ENCODE assay signal across 22 cellular contexts in the genomic region with DNA sequence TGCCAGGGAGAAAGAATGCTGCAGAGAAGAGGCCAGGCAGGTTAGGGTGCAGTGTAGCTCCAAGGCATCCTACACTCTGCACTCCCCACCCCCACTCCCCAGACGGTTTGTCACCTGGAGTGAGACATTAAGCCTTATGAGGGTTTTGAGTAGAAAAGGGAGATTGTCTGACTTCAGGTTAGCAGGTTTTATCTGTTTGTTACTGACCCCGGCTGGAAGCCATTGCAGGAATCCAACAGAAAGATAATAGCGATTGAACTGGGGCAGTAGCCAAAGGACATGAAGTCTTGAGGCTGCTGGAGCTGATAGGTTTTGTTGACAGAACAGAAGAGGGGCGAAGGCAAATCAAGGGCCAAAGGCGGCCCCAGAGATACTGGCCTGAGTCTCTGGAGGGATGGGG. TPM values are rescaled to one million over a fixed set of nuclear protein-coding genes. Genes with fewer than 3 reads are reported as not detected.
DNase-seq lines count a peak whose midpoint lies in the region; ATAC-seq, FAIRE-seq and TF ChIP-seq lines count a peak whose summit lies in the region.
"Had no signal": no experiment of that assay in that cellular context is flagged by ENCODE, and none has a peak within 500 bp of the region (broad histone marks: within the 10 kb centered on the region; RNA-seq: fewer than 3 reads in every experiment).

No MANE protein-coding gene starts in this region.

- H4K12ac ChIP-seq in trophoblast cell (ENCODE audit: low read depth, low read length) = no peak overlapping the region

- TF ChIP-seq POLR2A in K562 (conservative IDR thresholded peaks at IDR 0.05) = no peak

- no peak overlapping the region for H2BK12ac ChIP-seq in trophoblast cell (ENCODE audit: low read length)

- no peaks in the 10 kb centered on the region for H3K36me3 Mint-ChIP-seq in CD4-positive, alpha-beta T cell (ENCODE audit: low read depth)
- H3K36me3 Mint-ChIP-seq: CD8-positive, alpha-beta T cell had no signal

- no peak overlapping the region for H2AFZ ChIP-seq in K562 (ENCODE audit: low read depth, low read length)
- no peak overlapping the region for H2AFZ ChIP-seq in trophoblast cell (ENCODE audit: insufficient read depth, low read length, poor library complexity)

- H3K27ac ChIP-seq in AG04450 (ENCODE audit: low read depth, low read length) (peak overlapping the region; percentile 4), K562 (ENCODE audit: extremely low read depth, low read depth, low read length) (no peak overlapping the region), trophoblast cell (ENCODE audit: low read depth, low read length) (no peak overlapping the region), substantia nigra (ENCODE audit: low read depth, low read length, poor library complexity, severe bottlenecking) (no peak overlapping the region)
- H3K27ac ChIP-seq in CD4-positive, alpha-beta T cell (ENCODE audit: low read depth, low read length) = no peak overlapping the region
- H3K27ac ChIP-seq: 22Rv1 had no signal

- POLR2A ChIA-PET in AG04450 (lab: Yijun Ruan, JAX) = no interaction called here
- POLR2A ChIA-PET in K562 (lab: Yijun Ruan, JAX) = no interaction called here
- POLR2A ChIA-PET in CD4-positive, alpha-beta T cell (lab: Charles Lee) = no interaction called here

- BruUV-seq in K562 (replicated peaks; lab: Mats Ljungman, UMichigan) = no TSS peak

- TF ChIP-seq EP300 in K562 (IDR thresholded peaks at IDR 0.05; ENCODE audit: low read length) = no peak

- H3K9me3 Mint-ChIP-seq in CD4-positive, alpha-beta T cell = peaks cover 22% of the 10 kb centered on the region

- H3K79me1 ChIP-seq in trophoblast cell (ENCODE audit: low read length) = no peaks in the 10 kb centered on the region

- no peak overlapping the region for H4K91ac ChIP-seq in trophoblast cell (ENCODE audit: low read depth, low read length)

- no peaks in the 10 kb centered on the region for H3K9me1 ChIP-seq in K562 (ENCODE audit: control insufficient read depth, insufficient read depth, low read length)

- 2% methylated on average over 5 of the region's 5 CpGs for WGBS in K562 (ENCODE audit: insufficient coverage, low coverage, missing lambda C conversion rate)
- WGBS in trophoblast cell (ENCODE audit: extremely low coverage, insufficient coverage, insufficient read length) = no CpG with 5 or more reads among the region's 5 CpGs

- H2BK5ac ChIP-seq in trophoblast cell (ENCODE audit: low read depth, low read length, poor library complexity) = no peak overlapping the region

- no peak for FAIRE-seq in K562 (lab: Jason Lieb, UNC)
- FAIRE-seq: A204.1, G401.6, GM12892, GM19239 had no signal

- H3K36me3 ChIP-seq in K562 (ENCODE audit: control insufficient read depth, insufficient read depth, low read length) (no peaks in the 10 kb centered on the region), trophoblast cell (ENCODE audit: control insufficient read depth in 1 of 2, insufficient read depth in 2 of 2, low read length in 2 of 2) (no peaks in the 10 kb centered on the region)

- H3K4me2 ChIP-seq in K562 (ENCODE audit: insufficient read depth, low read length) (no peak overlapping the region), trophoblast cell (ENCODE audit: low read length) (no peak overlapping the region)

- no peak overlapping the region for H3K27ac Mint-ChIP-seq in CD4-positive, alpha-beta T cell
- H3K27ac Mint-ChIP-seq: CD8-positive, alpha-beta T cell had no signal

- no peaks in the 10 kb centered on the region for H3K9me3 ChIP-seq in AG04450 (ENCODE audit: control insufficient read depth, insufficient read depth, low read length)
- H3K9me3 ChIP-seq in K562 (replicated peaks; ENCODE audit: control insufficient read depth, insufficient read depth, low read depth, low read length) = no peaks in the 10 kb centered on the region
- no peaks in the 10 kb centered on the region for H3K9me3 ChIP-seq in trophoblast cell (ENCODE audit: insufficient read depth, low read depth, low read length)
- peaks cover 10% of the 10 kb centered on the region for H3K9me3 ChIP-seq in CD4-positive, alpha-beta T cell (ENCODE audit: control insufficient read depth, low read length)
- H3K9me3 ChIP-seq: Caco-2 had no signal

- H3K4ac ChIP-seq in trophoblast cell (ENCODE audit: low read depth, low read length) = no peak overlapping the region

- no peak overlapping the region for H2AK5ac ChIP-seq in trophoblast cell (ENCODE audit: low read length)

- H3K27me3 ChIP-seq in AG04450 (ENCODE audit: control insufficient read depth, insufficient read depth, low read length) = peaks cover 12% of the 10 kb centered on the region
- peaks cover 0 to 7% of the 10 kb centered on the region in 2 experiments; a peak in 2 of 5 replicates for H3K27me3 ChIP-seq in K562 (ENCODE audit: control insufficient read depth in 2 of 2, insufficient read depth in 2 of 2, low read length in 2 of 2)
- no peaks in the 10 kb centered on the region for H3K27me3 ChIP-seq in trophoblast cell (ENCODE audit: insufficient read depth, low read length)
- peaks cover 22% of the 10 kb centered on the region for H3K27me3 ChIP-seq in CD4-positive, alpha-beta T cell (ENCODE audit: control insufficient read depth, insufficient read depth, low read length)

- DNase-seq in AG04450 (ENCODE audit: low read depth, low spot score) (no peak), K562 (ENCODE audit: extremely low read depth in 1 of 4, low spot score in 3 of 4) (no peak), epithelial cell of esophagus (ENCODE audit: low read depth) (peak; percentile 4), trophoblast cell (no peak), substantia nigra (lab: John Stamatoyannopoulos, UW) (no peak)
- no peak for DNase-seq in CD4-positive, alpha-beta T cell
- DNase-seq: AML-193; C1 segment of cervical spinal cord; Caco-2; CD8-positive, alpha-beta T cell; DMS153; DND-41; GOT3; H7; HCEC 1CT had no signal

- no peak overlapping the region for H2BK120ac ChIP-seq in trophoblast cell (ENCODE audit: insufficient read depth, low read length, poor library complexity)

- H3K4me3 Mint-ChIP-seq in CD4-positive, alpha-beta T cell = no peak overlapping the region
- H3K4me3 Mint-ChIP-seq: CD8-positive, alpha-beta T cell had no signal

- H3K4me1 ChIP-seq in K562 (replicated peaks in 1 of 2; ENCODE audit: control insufficient read depth in 2 of 2, insufficient read depth in 2 of 2, low read length in 2 of 2) (no peaks in the 10 kb centered on the region), trophoblast cell (ENCODE audit: control insufficient read depth in 1 of 2, insufficient read depth in 2 of 2, low read length in 2 of 2) (no peaks in the 10 kb centered on the region)
- H3K4me1 ChIP-seq: Caco-2 had no signal

- H3K27me3 Mint-ChIP-seq in CD4-positive, alpha-beta T cell = peaks cover 71% of the 10 kb centered on the region

- CTCF ChIA-PET in AG04450 (lab: Charles Lee) (no interaction called here), K562 (lab: Yijun Ruan, JAX; ENCODE audit: low intra/inter-chr PET ratio) (no interaction called here)
- CTCF ChIA-PET in CD4-positive, alpha-beta T cell (lab: Charles Lee) = no interaction called here

- H3K4me3 ChIP-seq in AG04450 (ENCODE audit: low read depth, low read length) (no peak overlapping the region), K562 (no peak overlapping the region), epithelial cell of esophagus (ENCODE audit: low read length) (no peak overlapping the region), trophoblast cell (ENCODE audit: low read depth, low read length) (peak overlapping the region; percentile 33)

- no peaks in the 10 kb centered on the region for H3K4me1 Mint-ChIP-seq in CD4-positive, alpha-beta T cell (ENCODE audit: low read depth)

- ATAC-seq in K562 = no peak
- ATAC-seq in CD4-positive, alpha-beta T cell (ENCODE audit: poor library complexity) = no peak
- ATAC-seq in GM21526 (IDR thresholded peaks at IDR 0.05; ENCODE audit: low FRiP score, unreplicated experiment) = no peak
- ATAC-seq: CD8-positive, alpha-beta T cell had no signal

- in situ Hi-C loops in K562 (cut with MboI) = no loop called here

- TF ChIP-seq RAD21 in K562 (CRISPR knock-in tag; conservative IDR thresholded peaks at IDR 0.05 in 1 of 2, IDR thresholded peaks at IDR 0.05 in 1 of 2) = no peak

- no peak overlapping the region for H3K14ac ChIP-seq in trophoblast cell (ENCODE audit: low read length)

- intact Hi-C loops in K562 (cut with micrococcal nuclease) = no loop called here
- intact Hi-C loops in CD4-positive, alpha-beta T cell (cut with DNase I, micrococcal nuclease) = no loop called here

- H3K9ac ChIP-seq in K562 (ENCODE audit: insufficient read depth in 1 of 2, low read depth in 2 of 2, low read length in 2 of 2) (no peak overlapping the region), trophoblast cell (ENCODE audit: low read length) (no peak overlapping the region)

- no peak overlapping the region for H3K23ac ChIP-seq in trophoblast cell (ENCODE audit: low read length)

- TF ChIP-seq CTCF in AG04450 (IDR thresholded peaks at IDR 0.05; ENCODE audit: low read depth, low read length) (no peak), K562 (IDR thresholded peaks at IDR 0.05 in 2 of 3, conservative IDR thresholded peaks at IDR 0.05 in 1 of 3; ENCODE audit: insufficient read depth in 2 of 3, low read depth in 1 of 3, low read length in 3 of 3) (no peak), epithelial cell of esophagus (IDR thresholded peaks at IDR 0.05; ENCODE audit: insufficient read depth, low read depth, low read length, missing control alignments) (no peak)
- no peak for TF ChIP-seq CTCF in CD4-positive, alpha-beta T cell (IDR thresholded peaks at IDR 0.05)

- H4K20me1 ChIP-seq in K562 (replicated peaks; ENCODE audit: control insufficient read depth, insufficient read depth, low read length) = no peaks in the 10 kb centered on the region

- H3K79me2 ChIP-seq in K562 (ENCODE audit: control insufficient read depth, insufficient read depth, low read length) (no peaks in the 10 kb centered on the region), trophoblast cell (ENCODE audit: control insufficient read depth, insufficient read depth, low read length, poor library complexity) (no peaks in the 10 kb centered on the region)

- no peak overlapping the region for H4K8ac ChIP-seq in trophoblast cell (ENCODE audit: low read depth, low read length)

- H3K18ac ChIP-seq in trophoblast cell (ENCODE audit: low read length) = no peak overlapping the region

RNA-seq across cellular contexts. Expression of a gene that starts 36.0 kb away (rescaled TPM):
- polyA plus RNA-seq in AG04450 (2011; rRNA removed) (not detected in 2 replicates), K562 (2011; rRNA removed) (not detected in 2 replicates), K562 (2014; fragmentation: Illumina TruSeq; extraction: Trizol) (not detected in 2 replicates), K562 (2014; fragmentation: Nextera tagmentation; extraction: Ambion mirVana) (not detected), K562 (2014; rRNA removed) (not detected in 2 replicates)
- not detected in 2 replicates for polyA minus RNA-seq in AG04450 (2011; rRNA and poly(A)+ RNA removed)
- total RNA-seq in K562 (2011; cell fraction: chromatin; rRNA removed; ENCODE audit: low replicate concordance) = not detected in 2 replicates
- not detected in 2 replicates for total RNA-seq in K562 (2011; cell fraction: nucleolus; rRNA removed)
- not detected in 2 replicates for total RNA-seq in K562 (2011; cell fraction: nucleoplasm; rRNA removed)
- total RNA-seq in K562 (2014; rRNA removed) (not detected in 2 replicates), K562 (2014; rRNA removed; fragmentation: Illumina TruSeq; extraction: Trizol) (not detected in 2 replicates), K562 (2015; rRNA removed; fragmentation: Illumina TruSeq; extraction: Trizol) (not detected in 2 replicates), K562 (2021) (not detected in 2 replicates)
- not detected in 2 replicates for polyA plus RNA-seq in K562 (2011; cell fraction: cytosol; rRNA removed)
- polyA plus RNA-seq in K562 (2011; cell fraction: nucleus; rRNA removed) = not detected in 2 replicates
- polyA plus RNA-seq in K562 (2012) = not detected in 2 replicates
- polyA minus RNA-seq in K562 (2011; rRNA and poly(A)+ RNA removed) = not detected in 2 replicates
- polyA minus RNA-seq in K562 (2011; cell fraction: cytosol; rRNA and poly(A)+ RNA removed) = not detected in 2 replicates
- not detected in 2 replicates for polyA minus RNA-seq in K562 (2011; cell fraction: nucleus; rRNA and poly(A)+ RNA removed)
- polyA plus RNA-seq in trophoblast cell (2013) = not detected in 2 replicates
- not detected for total RNA-seq in CD4-positive, alpha-beta T cell
- total RNA-seq: Caco-2; CD8-positive, alpha-beta T cell; H7 had no signal
- polyA plus RNA-seq: BJ had no signal

RNA-seq across cellular contexts. Expression of a gene that starts 46.8 kb away (rescaled TPM):
- 322 and 360 TPM in 2 replicates for polyA plus RNA-seq in AG04450 (2011; rRNA removed)
- polyA minus RNA-seq in AG04450 (2011; rRNA and poly(A)+ RNA removed) = 17.2 and 18.4 TPM in 2 replicates
- 7.1 and 14.1 TPM in 2 replicates for total RNA-seq in K562 (2011; cell fraction: chromatin; rRNA removed; ENCODE audit: low replicate concordance)
- total RNA-seq in K562 (2011; cell fraction: nucleolus; rRNA removed) = 17.0 and 24.5 TPM in 2 replicates
- 16.6 and 25.0 TPM in 2 replicates for total RNA-seq in K562 (2011; cell fraction: nucleoplasm; rRNA removed)
- 176 and 244 TPM in 2 replicates for total RNA-seq in K562 (2014; rRNA removed)
- 55.0 and 55.2 TPM in 2 replicates for total RNA-seq in K562 (2014; rRNA removed; fragmentation: Illumina TruSeq; extraction: Trizol)
- 99.9 and 109 TPM in 2 replicates for total RNA-seq in K562 (2015; rRNA removed; fragmentation: Illumina TruSeq; extraction: Trizol)
- total RNA-seq in K562 (2021) = 83.2 and 94.4 TPM in 2 replicates
- 90.9 and 122 TPM in 2 replicates for polyA plus RNA-seq in K562 (2011; rRNA removed)
- 115 and 146 TPM in 2 replicates for polyA plus RNA-seq in K562 (2011; cell fraction: cytosol; rRNA removed)
- polyA plus RNA-seq in K562 (2011; cell fraction: nucleus; rRNA removed) = 53.3 and 58.2 TPM in 2 replicates
- 88.3 and 211 TPM in 2 replicates for polyA plus RNA-seq in K562 (2012)
- polyA plus RNA-seq in K562 (2014; fragmentation: Illumina TruSeq; extraction: Trizol) = 42.9 and 56.9 TPM in 2 replicates
- polyA plus RNA-seq in K562 (2014; fragmentation: Nextera tagmentation; extraction: Ambion mirVana) = 100 to 1,000 TPM in 1 of 2 experiments, 10 to 100 TPM in 1; 95.0 to 112 TPM
- polyA plus RNA-seq in K562 (2014; rRNA removed) = 281 and 307 TPM in 2 replicates
- polyA minus RNA-seq in K562 (2011; rRNA and poly(A)+ RNA removed) = 11.1 and 12.3 TPM in 2 replicates
- polyA minus RNA-seq in K562 (2011; cell fraction: cytosol; rRNA and poly(A)+ RNA removed) = 8.7 and 17.9 TPM in 2 replicates
- polyA minus RNA-seq in K562 (2011; cell fraction: nucleus; rRNA and poly(A)+ RNA removed) = 3.9 and 6.4 TPM in 2 replicates
- 226 and 232 TPM in 2 replicates for polyA plus RNA-seq in trophoblast cell (2013)
- 10 to 100 TPM; 46.7 to 48.5 TPM for total RNA-seq in CD4-positive, alpha-beta T cell

RNA-seq across cellular contexts. Expression of a gene that starts 51.2 kb away (rescaled TPM):
- polyA plus RNA-seq in AG04450 (2011; rRNA removed) = not detected in 2 replicates
- not detected in 2 replicates for polyA minus RNA-seq in AG04450 (2011; rRNA and poly(A)+ RNA removed)
- not detected in 2 replicates for total RNA-seq in K562 (2011; cell fraction: chromatin; rRNA removed; ENCODE audit: low replicate concordance)
- not detected in 2 replicates for total RNA-seq in K562 (2011; cell fraction: nucleolus; rRNA removed)
- total RNA-seq in K562 (2011; cell fraction: nucleoplasm; rRNA removed) = not detected in 2 replicates
- total RNA-seq in K562 (2014; rRNA removed) = not detected in 2 replicates
- total RNA-seq in K562 (2014; rRNA removed; fragmentation: Illumina TruSeq; extraction: Trizol) = not detected in 2 replicates
- not detected in 2 replicates for total RNA-seq in K562 (2015; rRNA removed; fragmentation: Illumina TruSeq; extraction: Trizol)
- total RNA-seq in K562 (2021) = not detected in 2 replicates
- polyA plus RNA-seq in K562 (2011; rRNA removed) = not detected in 2 replicates
- polyA plus RNA-seq in K562 (2011; cell fraction: cytosol; rRNA removed) = not detected in 2 replicates
- not detected in 2 replicates for polyA plus RNA-seq in K562 (2011; cell fraction: nucleus; rRNA removed)
- not detected in 2 replicates for polyA plus RNA-seq in K562 (2012)
- not detected in 2 replicates for polyA plus RNA-seq in K562 (2014; fragmentation: Illumina TruSeq; extraction: Trizol)
- not detected for polyA plus RNA-seq in K562 (2014; fragmentation: Nextera tagmentation; extraction: Ambion mirVana)
- not detected in 2 replicates for polyA plus RNA-seq in K562 (2014; rRNA removed)
- not detected in 2 replicates for polyA minus RNA-seq in K562 (2011; rRNA and poly(A)+ RNA removed)
- polyA minus RNA-seq in K562 (2011; cell fraction: cytosol; rRNA and poly(A)+ RNA removed) = not detected in 2 replicates
- not detected in 2 replicates for polyA minus RNA-seq in K562 (2011; cell fraction: nucleus; rRNA and poly(A)+ RNA removed)
- not detected in 2 replicates for polyA plus RNA-seq in trophoblast cell (2013)
- total RNA-seq in CD4-positive, alpha-beta T cell = not detected
- total RNA-seq: Caco-2; CD8-positive, alpha-beta T cell; H7 had no signal
- polyA plus RNA-seq: BJ had no signal

RNA-seq across cellular contexts. Expression of a gene that starts 59.1 kb away (rescaled TPM):
- polyA plus RNA-seq in AG04450 (2011; rRNA removed) (not detected in 2 replicates), K562 (2011; rRNA removed) (not detected in 2 replicates), K562 (2014; fragmentation: Illumina TruSeq; extraction: Trizol) (not detected in 2 replicates), K562 (2014; fragmentation: Nextera tagmentation; extraction: Ambion mirVana) (not detected), K562 (2014; rRNA removed) (not detected in 2 replicates)
- not detected in 2 replicates for polyA minus RNA-seq in AG04450 (2011; rRNA and poly(A)+ RNA removed)
- not detected in 2 replicates for total RNA-seq in K562 (2011; cell fraction: chromatin; rRNA removed; ENCODE audit: low replicate concordance)
- total RNA-seq in K562 (2011; cell fraction: nucleolus; rRNA removed) = not detected in 2 replicates
- total RNA-seq in K562 (2011; cell fraction: nucleoplasm; rRNA removed) = not detected in 2 replicates
- total RNA-seq in K562 (2014; rRNA removed) (not detected in 2 replicates), K562 (2014; rRNA removed; fragmentation: Illumina TruSeq; extraction: Trizol) (not detected in 2 replicates), K562 (2015; rRNA removed; fragmentation: Illumina TruSeq; extraction: Trizol) (not detected in 2 replicates), K562 (2021) (not detected in 2 replicates)
- not detected in 2 replicates for polyA plus RNA-seq in K562 (2011; cell fraction: cytosol; rRNA removed)
- polyA plus RNA-seq in K562 (2011; cell fraction: nucleus; rRNA removed) = not detected in 2 replicates
- polyA plus RNA-seq in K562 (2012) = not detected in 2 replicates
- polyA minus RNA-seq in K562 (2011; rRNA and poly(A)+ RNA removed) = not detected in 2 replicates
- polyA minus RNA-seq in K562 (2011; cell fraction: cytosol; rRNA and poly(A)+ RNA removed) = not detected in 2 replicates
- polyA minus RNA-seq in K562 (2011; cell fraction: nucleus; rRNA and poly(A)+ RNA removed) = not detected in 2 replicates
- not detected in 2 replicates for polyA plus RNA-seq in trophoblast cell (2013)
- total RNA-seq in CD4-positive, alpha-beta T cell = not detected
- total RNA-seq: Caco-2; CD8-positive, alpha-beta T cell; H7 had no signal
- polyA plus RNA-seq: BJ had no signal
